Comparison of ENCODE assay signal across 19 cellular contexts in genomic region chr22:45583504-45583903, GRCh38.
A peak's percentile ranks its signal among the peaks of the same experiment; 100 is the strongest.
DNase-seq lines count a peak whose midpoint lies in the region; ATAC-seq, FAIRE-seq and TF ChIP-seq lines count a peak whose summit lies in the region.
"Had no signal": no experiment of that assay in that cellular context is flagged by ENCODE, and none has a peak within 500 bp of the region (broad histone marks: within the 10 kb centered on the region; RNA-seq: fewer than 3 reads in every experiment).

No MANE protein-coding gene starts in this region.

- no peak for TF ChIP-seq POLR2A in A549 (IDR thresholded peaks at IDR 0.05; ENCODE audit: low read length)

- H3K9me3 ChIP-seq in A549: no peaks in the 10 kb centered on the region
- no peaks in the 10 kb centered on the region for H3K9me3 ChIP-seq in CD4-positive, CD25-positive, alpha-beta regulatory T cell (ENCODE audit: control insufficient read depth in 2 of 2, low read length in 2 of 2)
- H3K9me3 ChIP-seq: ascending aorta had no signal

- no peaks in the 10 kb centered on the region for H3K36me3 Mint-ChIP-seq in CD4-positive, CD25-positive, alpha-beta regulatory T cell
- H3K36me3 Mint-ChIP-seq in endothelial cell (ENCODE audit: low read depth, unreplicated experiment): peaks cover 9% of the 10 kb centered on the region

- no peak overlapping the region for H3K4me3 ChIP-seq in A549
- no peak overlapping the region for H3K4me3 ChIP-seq in CD4-positive, CD25-positive, alpha-beta regulatory T cell (ENCODE audit: low read depth, low read length)
- H3K4me3 ChIP-seq: ascending aorta, GM23248 had no signal

- peaks cover 66% of the 10 kb centered on the region for H3K4me1 ChIP-seq in A549
- H3K4me1 ChIP-seq in CD4-positive, CD25-positive, alpha-beta regulatory T cell (ENCODE audit: control insufficient read depth, insufficient read depth, low read length, poor library complexity, severe bottlenecking): no peaks in the 10 kb centered on the region
- H3K4me1 ChIP-seq: ascending aorta had no signal

- H3K9me3 Mint-ChIP-seq in CD4-positive, CD25-positive, alpha-beta regulatory T cell: peaks cover 0 to 4% (median 1%) of the 10 kb centered on the region in 7 donors
- H3K9me3 Mint-ChIP-seq in endothelial cell (ENCODE audit: unreplicated experiment): no peaks in the 10 kb centered on the region

- peak overlapping the region; percentile 16 to 70 (median 45) for H3K27ac Mint-ChIP-seq in CD4-positive, CD25-positive, alpha-beta regulatory T cell
- peak overlapping the region; percentile 53 for H3K27ac Mint-ChIP-seq in endothelial cell (ENCODE audit: unreplicated experiment)

- H3K4me1 Mint-ChIP-seq in CD4-positive, CD25-positive, alpha-beta regulatory T cell: peaks cover 0 to 15% (median 5%) of the 10 kb centered on the region in 4 donors
- peaks cover 12% of the 10 kb centered on the region for H3K4me1 Mint-ChIP-seq in endothelial cell (ENCODE audit: unreplicated experiment)

- no peak for TF ChIP-seq RAD21 in A549 (conservative IDR thresholded peaks at IDR 0.05 in 1 of 2, IDR thresholded peaks at IDR 0.05 in 1 of 2)

- POLR2A ChIA-PET in A549 (lab: Yijun Ruan, JAX): no interaction called here

- CTCF ChIA-PET in A549 (lab: Yijun Ruan, JAX): interaction anchor here (1.3 kb wide), 1 partner anchor 62 kb away, joined by 3 read pairs; no protein-coding TSS in a partner anchor

- peaks cover 5% of the 10 kb centered on the region for H3K27me3 Mint-ChIP-seq in CD4-positive, CD25-positive, alpha-beta regulatory T cell
- H3K27me3 Mint-ChIP-seq in endothelial cell (ENCODE audit: unreplicated experiment): peaks cover 7% of the 10 kb centered on the region

- H3K36me3 ChIP-seq in CD4-positive, CD25-positive, alpha-beta regulatory T cell (ENCODE audit: control insufficient read depth, insufficient read depth, low read length): no peaks in the 10 kb centered on the region

- H3K27ac ChIP-seq in A549: peak overlapping the region; percentile 81 to 93
- H3K27ac ChIP-seq in CD4-positive, CD25-positive, alpha-beta regulatory T cell (ENCODE audit: insufficient read depth, low read length, poor library complexity, severe bottlenecking): peak overlapping the region; percentile 30
- H3K27ac ChIP-seq: ascending aorta, GM23248, VCaP had no signal

- TF ChIP-seq CTCF in A549 (IDR thresholded peaks at IDR 0.05) (no peak), endothelial cell (IDR thresholded peaks at IDR 0.05; ENCODE audit: unreplicated experiment) (no peak)

- no peak overlapping the region for H3K4me3 Mint-ChIP-seq in CD4-positive, CD25-positive, alpha-beta regulatory T cell
- no peak overlapping the region for H3K4me3 Mint-ChIP-seq in endothelial cell (ENCODE audit: unreplicated experiment)

- no peak for TF ChIP-seq EP300 in A549 (IDR thresholded peaks at IDR 0.05)

- H3K4me2 ChIP-seq in A549: peak overlapping the region; percentile 27; the same call in 2 of the 3 replicates

- no peak for FAIRE-seq in A549 (lab: Jason Lieb, UNC)
- FAIRE-seq: colon, urothelium cell line had no signal

- DNase-seq in A549 (ENCODE audit: low read depth in 1 of 2, low spot score in 1 of 2): no peak
- peak in 2 of 3 donors; percentile 15 to 73 for DNase-seq in CD4-positive, CD25-positive, alpha-beta regulatory T cell
- DNase-seq in NOMO-1 treated with DMSO at 0.1 percent for 48 hours (lab: John Stamatoyannopoulos, UW; ENCODE audit: unreplicated experiment): peak; percentile 61
- no peak for DNase-seq in endothelial cell (ENCODE audit: low spot score)
- DNase-seq in T1000 (lab: John Stamatoyannopoulos, UW): no peak
- no peak for DNase-seq in RKO (ENCODE audit: low spot score)
- DNase-seq: DMS79; NCI-H1048; NCI-H2171; PC-3; stimulated activated CD4-positive, alpha-beta T cell treated with anti-CD3 and anti-CD28 coated beads, Interleukin-4, amount 100 ng/mL, for 4 hours had no signal

- WGBS in A549 (ENCODE audit: missing lambda C conversion rate): 90% methylated on average over 5 of the region's 5 CpGs

- no peak for ATAC-seq in A549
- peak; percentile 46 to 74 for ATAC-seq in CD4-positive, CD25-positive, alpha-beta regulatory T cell (ENCODE audit: low read depth in 2 of 2)
- ATAC-seq in activated CD4-positive, CD25-positive, alpha-beta regulatory T cell treated with anti-CD3 and anti-CD28 coated beads, Interleukin-2, amount 50 U/mL, for 24 hours: no peak
- no peak for ATAC-seq in HG02884 (IDR thresholded peaks at IDR 0.05; ENCODE audit: unreplicated experiment)
- ATAC-seq: PC-3, SK-N-SH treated with all-trans-retinoic acid at 6 μM for 48 hours had no signal

- H3K27me3 ChIP-seq in CD4-positive, CD25-positive, alpha-beta regulatory T cell (ENCODE audit: control insufficient read depth, insufficient read depth, low read length): no peaks in the 10 kb centered on the region
- H3K27me3 ChIP-seq: ascending aorta had no signal

TF ChIP-seq in A549, 52 proteins besides CTCF, POLR2A, EP300 and RAD21:
- no peak for TF ChIP-seq GATA3 (IDR thresholded peaks at IDR 0.05; ENCODE audit: borderline replicate concordance)

Comparison
In these comparisons a context has a peak if more than half of its experiments do, and no peak if none do; other contexts are left out.
1. ATAC-seq: peak in CD4-positive, CD25-positive, alpha-beta regulatory T cell (2 of 2); none in A549 (0 of 2), activated CD4-positive, CD25-positive, alpha-beta regulatory T cell treated with anti-CD3 and anti-CD28 coated beads, Interleukin-2, amount 50 U/mL, for 24 hours (0 of 2) and HG02884 (single experiment).
2. DNase-seq: peak in CD4-positive, CD25-positive, alpha-beta regulatory T cell (2 of 3) and NOMO-1 treated with DMSO at 0.1 percent for 48 hours (single experiment); none in A549 (0 of 2), endothelial cell (single experiment), T1000 (single experiment) and RKO (single experiment).